In genomic region chr14:102479777-102480176, GRCh38 we compare ENCODE assay signal across 12 cellular contexts. TPM values are rescaled to one million over a fixed set of nuclear protein-coding genes. Genes with fewer than 3 reads are reported as not detected.
DNase-seq lines count a peak whose midpoint lies in the region; ATAC-seq and TF ChIP-seq lines count a peak whose summit lies in the region.
"Had no signal": no experiment of that assay in that cellular context is flagged by ENCODE, and none has a peak within 500 bp of the region (broad histone marks: within the 10 kb centered on the region; RNA-seq: fewer than 3 reads in every experiment).

No MANE protein-coding gene starts in this region.

- no peak for TF ChIP-seq POLR2A in stomach (IDR thresholded peaks at IDR 0.05)

- H3K36me3 ChIP-seq in left lung (peaks cover 0 to 7% of the 10 kb centered on the region in 2 donors), stomach (peaks cover 0 to 11% (median 6%) of the 10 kb centered on the region in 4 donors)

- WGBS in stomach, 5 donors = 23 to 46% (median 34%) methylated on average over 6 to 7 of the region's 7 CpGs

- H3K27me3 ChIP-seq in left lung (no peaks in the 10 kb centered on the region), stomach (no peaks in the 10 kb centered on the region)

- no peak for TF ChIP-seq EP300 in stomach (IDR thresholded peaks at IDR 0.05)

- TF ChIP-seq CTCF in left lung (IDR thresholded peaks at IDR 0.05) = no peak
- no peak for TF ChIP-seq CTCF in stomach (IDR thresholded peaks at IDR 0.05)

- H3K4me3 ChIP-seq in left lung (no peak overlapping the region), stomach (peak overlapping the region in 1 of 4 donors; percentile 8)
- H3K4me3 ChIP-seq: SK-N-MC had no signal

- H3K4me1 ChIP-seq in left lung (peaks cover 4 to 9% of the 10 kb centered on the region in 2 donors), stomach (peaks cover 6 to 10% (median 7%) of the 10 kb centered on the region in 4 donors)

- peak overlapping the region in 1 of 2 donors; percentile 30 for H3K27ac ChIP-seq in left lung
- peak overlapping the region; percentile 44 to 75 (median 61) for H3K27ac ChIP-seq in stomach
- H3K27ac ChIP-seq: SK-N-MC had no signal

- ATAC-seq in SK-N-SH treated with all-trans-retinoic acid at 6 μM for 48 hours (no peak), left lung (peak; percentile 71), GM19328 (IDR thresholded peaks at IDR 0.05; ENCODE audit: unreplicated experiment) (no peak), GM18858 (IDR thresholded peaks at IDR 0.05; ENCODE audit: unreplicated experiment) (no peak), HG02610 (IDR thresholded peaks at IDR 0.05; ENCODE audit: unreplicated experiment) (no peak)

- peak; percentile 79 for DNase-seq in NCI-H1694 treated with DMSO at 0.1 percent for 48 hours (lab: John Stamatoyannopoulos, UW)
- DNase-seq in left lung = peak; percentile 66 to 83
- peak; percentile 80 for DNase-seq in stomach
- no peak for DNase-seq in effector CD4-positive, alpha-beta T cell
- DNase-seq: EL, foreskin melanocyte, H9 had no signal

- H3K9me3 ChIP-seq in left lung = no peaks in the 10 kb centered on the region
- peaks cover 0 to 5% (median 0%) of the 10 kb centered on the region in 4 donors for H3K9me3 ChIP-seq in stomach

- intact Hi-C loops in left lung (cut with DNase I) = no loop called here
- intact Hi-C loops in stomach (cut with DNase I; ENCODE audit: low total_unique reads) = no loop called here

TF ChIP-seq in SK-N-SH treated with all-trans-retinoic acid at 6 μM for 48 hours, 23 proteins besides CTCF, POLR2A, EP300 and RAD21:
- TF ChIP-seq TCF4 (CRISPR knock-in tag; IDR thresholded peaks at IDR 0.05; ENCODE audit: borderline replicate concordance) = no peak; the same call in 1 of the 2 replicates
- TF ChIP-seq SNAI2 (CRISPR knock-in tag; IDR thresholded peaks at IDR 0.05) = peak; percentile 40; the same call in 1 of the 2 replicates

RNA-seq across cellular contexts. Expression of gene ANKRD9, which starts 29.8 kb away (rescaled TPM):
- total RNA-seq in left lung (10 to 100 TPM; 19.5 to 32.3 TPM), stomach (100 to 1,000 TPM in 2 of 5 donors, 10 to 100 TPM in 3; 11.2 to 357 (median 72.4) TPM)
- polyA plus RNA-seq in stomach = 10 to 100 TPM in 2 of 3 donors, 1 to 10 TPM in 1; 5.3 to 23.3 (median 13.3) TPM
